ENCODE assay signal across 14 cellular contexts in genomic region chr14:23436327-23437141, GRCh38. TPM values are rescaled to one million over a fixed set of nuclear protein-coding genes. Genes with fewer than 3 reads are reported as not detected.
DNase-seq lines count a peak whose midpoint lies in the region; ATAC-seq and TF ChIP-seq lines count a peak whose summit lies in the region.
"Had no signal": no experiment of that assay in that cellular context is flagged by ENCODE, and none has a peak within 500 bp of the region (broad histone marks: within the 10 kb centered on the region; RNA-seq: fewer than 3 reads in every experiment).

No MANE protein-coding gene starts in this region.

- intact Hi-C loops in CD4-positive, alpha-beta T cell (cut with DNase I, micrococcal nuclease): no loop called here

- DNase-seq in ELF-1 (ENCODE audit: low read depth, low spot score) (peak; percentile 20), hippocampal formation (lab: John Stamatoyannopoulos, UW) (peak; percentile 33 to 53), nucleus accumbens (lab: John Stamatoyannopoulos, UW) (peak in 50 of 56 donors; percentile 16 to 95 (median 78)), SKM-1 treated with dmso at 0.1 percent for 144 hours (lab: John Stamatoyannopoulos, UW; ENCODE audit: unreplicated experiment) (no peak), DMS53 (lab: John Stamatoyannopoulos, UW) (no peak)
- no peak for DNase-seq in effector memory CD8-positive, alpha-beta T cell
- DNase-seq in CD4-positive, alpha-beta T cell: no peak
- DNase-seq: activated CD4-positive, alpha-beta T cell treated with anti-CD3 and anti-CD28 coated beads, Interleukin-2, amount 10 ng/mL, durations not matched to agents 7 days and 5 days; activated naive CD4-positive, alpha-beta T cell treated with anti-CD3 and anti-CD28 coated beads, Interleukin-2, amount 10 ng/mL, durations not matched to agents 7 days and 5 days; effector CD4-positive, alpha-beta T cell; NCI-H748 treated with DMSO at 0.1 percent for 48 hours had no signal

- peak overlapping the region; percentile 77 for H3K27ac ChIP-seq in angular gyrus (ENCODE audit: low read depth, low read length)
- no peak overlapping the region for H3K27ac ChIP-seq in CD4-positive, alpha-beta T cell (ENCODE audit: low read depth, low read length)

- POLR2A ChIA-PET in CD4-positive, alpha-beta T cell (lab: Charles Lee): no interaction called here

- ATAC-seq in effector memory CD8-positive, alpha-beta T cell (replicated peaks): no peak
- ATAC-seq in CD4-positive, alpha-beta T cell (ENCODE audit: poor library complexity): no peak
- ATAC-seq: SK-N-SH treated with all-trans-retinoic acid at 6 μM for 48 hours had no signal

- H3K4me1 Mint-ChIP-seq in effector memory CD8-positive, alpha-beta T cell (ENCODE audit: low read depth in 2 of 2): no peaks in the 10 kb centered on the region
- peaks cover 7% of the 10 kb centered on the region for H3K4me1 Mint-ChIP-seq in CD4-positive, alpha-beta T cell (ENCODE audit: low read depth)
- H3K4me1 Mint-ChIP-seq: activated naive CD4-positive, alpha-beta T cell treated with anti-CD3 and anti-CD28 coated beads, Interleukin-2, amount 10 ng/mL, durations not matched to agents 7 days and 5 days had no signal

- H3K9me3 ChIP-seq in CD4-positive, alpha-beta T cell (ENCODE audit: control insufficient read depth, low read length): no peaks in the 10 kb centered on the region

- TF ChIP-seq CTCF in CD4-positive, alpha-beta T cell (IDR thresholded peaks at IDR 0.05): no peak

- no peak overlapping the region for H3K4me3 Mint-ChIP-seq in effector memory CD8-positive, alpha-beta T cell
- H3K4me3 Mint-ChIP-seq in CD4-positive, alpha-beta T cell: no peak overlapping the region
- H3K4me3 Mint-ChIP-seq: activated CD4-positive, alpha-beta T cell treated with anti-CD3 and anti-CD28 coated beads, Interleukin-2, amount 10 ng/mL, durations not matched to agents 7 days and 5 days; activated naive CD4-positive, alpha-beta T cell treated with anti-CD3 and anti-CD28 coated beads, Interleukin-2, amount 10 ng/mL, durations not matched to agents 7 days and 5 days had no signal

- H3K27ac Mint-ChIP-seq in effector memory CD8-positive, alpha-beta T cell: no peak overlapping the region
- H3K27ac Mint-ChIP-seq in CD4-positive, alpha-beta T cell: no peak overlapping the region
- H3K27ac Mint-ChIP-seq: activated CD4-positive, alpha-beta T cell treated with anti-CD3 and anti-CD28 coated beads, Interleukin-2, amount 10 ng/mL, durations not matched to agents 7 days and 5 days; activated naive CD4-positive, alpha-beta T cell treated with anti-CD3 and anti-CD28 coated beads, Interleukin-2, amount 10 ng/mL, durations not matched to agents 7 days and 5 days had no signal

- no peaks in the 10 kb centered on the region for H3K9me3 Mint-ChIP-seq in effector memory CD8-positive, alpha-beta T cell
- no peaks in the 10 kb centered on the region for H3K9me3 Mint-ChIP-seq in CD4-positive, alpha-beta T cell
- H3K9me3 Mint-ChIP-seq: activated CD4-positive, alpha-beta T cell treated with anti-CD3 and anti-CD28 coated beads, Interleukin-2, amount 10 ng/mL, durations not matched to agents 7 days and 5 days; activated naive CD4-positive, alpha-beta T cell treated with anti-CD3 and anti-CD28 coated beads, Interleukin-2, amount 10 ng/mL, durations not matched to agents 7 days and 5 days had no signal

- no peaks in the 10 kb centered on the region for H3K27me3 ChIP-seq in CD4-positive, alpha-beta T cell (ENCODE audit: control insufficient read depth, insufficient read depth, low read length)

- CTCF ChIA-PET in CD4-positive, alpha-beta T cell (lab: Charles Lee): interaction anchor here (0.6 kb wide), 1 partner anchor 137 kb away, joined by 3 read pairs; no protein-coding TSS in a partner anchor

- peaks cover 3% of the 10 kb centered on the region for H3K36me3 Mint-ChIP-seq in effector memory CD8-positive, alpha-beta T cell (ENCODE audit: insufficient read depth)
- H3K36me3 Mint-ChIP-seq in CD4-positive, alpha-beta T cell (ENCODE audit: low read depth): no peaks in the 10 kb centered on the region
- H3K36me3 Mint-ChIP-seq: activated naive CD4-positive, alpha-beta T cell treated with anti-CD3 and anti-CD28 coated beads, Interleukin-2, amount 10 ng/mL, durations not matched to agents 7 days and 5 days had no signal

- H3K27me3 Mint-ChIP-seq in effector memory CD8-positive, alpha-beta T cell: peaks cover 29 to 60% of the 10 kb centered on the region in 2 donors
- peaks cover 16% of the 10 kb centered on the region for H3K27me3 Mint-ChIP-seq in CD4-positive, alpha-beta T cell
- H3K27me3 Mint-ChIP-seq: activated CD4-positive, alpha-beta T cell treated with anti-CD3 and anti-CD28 coated beads, Interleukin-2, amount 10 ng/mL, durations not matched to agents 7 days and 5 days had no signal

RNA-seq across cellular contexts. Expression of gene MYH7, which starts 1.1 kb away (rescaled TPM):
- not detected for total RNA-seq in CD4-positive, alpha-beta T cell
- total RNA-seq: MCF 10A had no signal

RNA-seq across cellular contexts. Expression of gene MYH6, which starts 28.5 kb away (rescaled TPM):
- total RNA-seq in CD4-positive, alpha-beta T cell: not detected
- total RNA-seq: MCF 10A had no signal

RNA-seq across cellular contexts. Expression of gene NGDN, which starts 33.0 kb away (rescaled TPM):
- total RNA-seq in CD4-positive, alpha-beta T cell: 100 to 1,000 TPM; 146 to 149 TPM

RNA-seq across cellular contexts. Expression of gene CMTM5, which starts 59.7 kb away (rescaled TPM):
- not detected for total RNA-seq in CD4-positive, alpha-beta T cell
- total RNA-seq: activated CD4-positive, alpha-beta T cell treated with anti-CD3 and anti-CD28 coated beads, Interleukin-2, amount 10 ng/mL, durations not matched to agents 7 days and 5 days; MCF 10A had no signal

Comparison
In these comparisons a context has a peak if more than half of its experiments do, and no peak if none do; other contexts are left out.
1. DNase-seq: peak in ELF-1 (single experiment), hippocampal formation (2 of 2) and nucleus accumbens (50 of 56); none in effector memory CD8-positive, alpha-beta T cell (0 of 3), SKM-1 treated with dmso at 0.1 percent for 144 hours (single experiment), DMS53 (single experiment) and CD4-positive, alpha-beta T cell (0 of 10).